ENCODE assay signal across 1 cellular context in the genomic region with DNA sequence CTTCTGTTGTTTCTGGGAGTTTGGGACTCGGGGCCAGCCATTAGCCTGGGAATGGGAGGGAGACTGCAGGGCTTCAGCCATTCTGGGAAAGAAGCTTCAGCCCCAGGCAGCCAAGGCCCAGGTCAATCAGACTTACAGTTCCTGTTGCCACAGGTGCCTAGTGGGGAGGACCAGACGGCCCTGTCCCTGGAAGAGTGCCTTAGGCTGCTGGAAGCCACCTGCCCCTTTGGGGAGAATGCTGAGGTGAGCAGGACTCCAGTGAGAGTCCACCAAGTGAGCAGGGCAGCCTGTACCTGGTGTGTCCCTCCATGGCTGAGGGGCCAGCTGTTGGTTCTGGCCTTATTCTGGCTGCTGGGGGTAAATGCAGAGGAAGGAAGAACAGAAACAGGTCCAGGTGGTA.
TF ChIP-seq lines count a peak whose summit lies in the region.

No MANE protein-coding gene starts in this region.

TF ChIP-seq in H1, 55 proteins besides CTCF, POLR2A, EP300 and RAD21:
- TF ChIP-seq TAF7 (optimal IDR thresholded peaks at IDR 0.05; ENCODE audit: borderline replicate concordance, low read depth, low read length) (no peak), POLR2AphosphoS5 (IDR thresholded peaks at IDR 0.05; ENCODE audit: low read depth, low read length) (0 out of 2 replicates have a peak, but pooled peaks have one; percentile 24)
